ENCODE assay signal across 9 cellular contexts in the genomic region with DNA sequence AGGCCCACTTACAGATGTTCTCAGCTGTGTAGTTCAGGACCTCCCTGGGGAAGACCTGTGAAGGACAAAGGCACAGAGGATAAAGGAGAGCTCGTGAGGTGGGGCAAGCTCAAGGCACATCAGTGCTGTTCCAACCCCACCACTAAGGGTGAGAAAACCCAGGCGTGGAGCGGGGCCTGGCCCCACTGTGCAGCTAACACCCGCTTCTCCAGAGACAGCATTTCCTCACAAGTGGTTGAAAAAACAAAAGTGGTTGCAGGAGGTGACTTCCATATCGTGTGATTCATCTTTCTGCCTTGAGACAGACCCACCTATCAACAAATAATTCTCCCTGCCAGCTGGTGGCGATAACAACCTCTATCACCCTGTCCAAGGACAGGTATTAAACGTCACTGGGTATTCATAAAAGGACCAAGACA. TPM values are rescaled to one million over a fixed set of nuclear protein-coding genes. Genes with fewer than 3 reads are reported as not detected.
DNase-seq lines count a peak whose midpoint lies in the region; ATAC-seq and TF ChIP-seq lines count a peak whose summit lies in the region.
"Had no signal": no experiment of that assay in that cellular context is flagged by ENCODE, and none has a peak within 500 bp of the region (broad histone marks: within the 10 kb centered on the region; RNA-seq: fewer than 3 reads in every experiment).

No MANE protein-coding gene starts in this region.

- H3K27ac Mint-ChIP-seq in central memory CD8-positive, alpha-beta T cell (ENCODE audit: low read depth) = peak overlapping the region; percentile 71

- H3K4me3 Mint-ChIP-seq in central memory CD8-positive, alpha-beta T cell = peak overlapping the region; percentile 15

- H3K27me3 Mint-ChIP-seq in central memory CD8-positive, alpha-beta T cell = no peaks in the 10 kb centered on the region

- ATAC-seq in activated CD4-positive, CD25-positive, alpha-beta regulatory T cell treated with anti-CD3 and anti-CD28 coated beads, Interleukin-2, amount 50 U/mL, for 24 hours = peak; percentile 79
- ATAC-seq in central memory CD8-positive, alpha-beta T cell (replicated peaks; ENCODE audit: extremely low read depth, poor library complexity, severe bottlenecking) = peak; percentile 84
- ATAC-seq in gastrocnemius medialis (peak in 1 of 2 donors; percentile 19), GM21447 (IDR thresholded peaks at IDR 0.05; ENCODE audit: unreplicated experiment) (no peak)

- no peak overlapping the region for H3K4me3 ChIP-seq in gastrocnemius medialis

- no peaks in the 10 kb centered on the region for H3K9me3 Mint-ChIP-seq in central memory CD8-positive, alpha-beta T cell

- CTCF ChIA-PET in RWPE1 (lab: Yijun Ruan, JAX) = interaction anchor here (0.6 kb wide), 1 partner anchor 124 kb away, joined by 3 read pairs; no protein-coding TSS in a partner anchor

- TF ChIP-seq POLR2A in gastrocnemius medialis (IDR thresholded peaks at IDR 0.05) = no peak

- peaks cover 0 to 45% of the 10 kb centered on the region in 2 donors for H3K36me3 ChIP-seq in gastrocnemius medialis

- POLR2A ChIA-PET in RWPE1 (lab: Yijun Ruan, JAX; ENCODE audit: low non-redundant PET) = no interaction called here

- H3K9me3 ChIP-seq in gastrocnemius medialis = no peaks in the 10 kb centered on the region

- peaks cover 10 to 21% of the 10 kb centered on the region in 2 donors for H3K4me1 ChIP-seq in gastrocnemius medialis

- H3K27ac ChIP-seq in RWPE1 (peak overlapping the region; percentile 11; the same call in 1 of the 2 replicates), gastrocnemius medialis (peak overlapping the region; percentile 66 to 89 (median 70))

- H3K27me3 ChIP-seq in gastrocnemius medialis = no peaks in the 10 kb centered on the region

- in situ Hi-C loops in gastrocnemius medialis (cut with MboI; ENCODE audit: low sequenced_read_pairs in 4 of 4) = no loop called here

- TF ChIP-seq CTCF in RWPE1 (conservative IDR thresholded peaks at IDR 0.05; ENCODE audit: low read depth) = no peak
- no peak for TF ChIP-seq CTCF in gastrocnemius medialis (IDR thresholded peaks at IDR 0.05 in 4 of 5, conservative IDR thresholded peaks at IDR 0.05 in 1 of 5)

- no peak for DNase-seq in activated CD4-positive, CD25-positive, alpha-beta regulatory T cell treated with anti-CD3 and anti-CD28 coated beads, Interleukin-2, amount 50 U/mL, for 72 hours
- DNase-seq in RWPE1 (ENCODE audit: low spot score) (peak; percentile 20), gastrocnemius medialis (no peak), H4 (ENCODE audit: low spot score) (no peak)
- no peak for DNase-seq in central memory CD8-positive, alpha-beta T cell (ENCODE audit: low spot score in 2 of 2)
- DNase-seq in activated effector memory CD4-positive, alpha-beta T cell treated with Interleukin-2 at 50 U/mL for 16 hours = no peak
- DNase-seq: OCI-M1 had no signal

- intact Hi-C loops in gastrocnemius medialis (cut with DNase I; ENCODE audit: low total_unique reads) = no loop called here

- H3K4me1 Mint-ChIP-seq in central memory CD8-positive, alpha-beta T cell = peaks cover 43% of the 10 kb centered on the region

- peaks cover 43% of the 10 kb centered on the region for H3K36me3 Mint-ChIP-seq in central memory CD8-positive, alpha-beta T cell (ENCODE audit: insufficient read depth)

RNA-seq across cellular contexts. Expression of gene SNN, which starts 30.0 kb away (rescaled TPM):
- total RNA-seq in gastrocnemius medialis = 10 to 100 TPM; 22.5 to 94.5 (median 78.1) TPM
- 13.7 and 14.9 TPM in 2 replicates for total RNA-seq in H4 (2014; rRNA removed; shearing (Covaris generic))

RNA-seq across cellular contexts. Expression of gene TXNDC11, which starts 44.4 kb away (rescaled TPM):
- 10 to 100 TPM; 35.2 to 64.5 (median 51.2) TPM for total RNA-seq in gastrocnemius medialis
- total RNA-seq in H4 (2014; rRNA removed; shearing (Covaris generic)) = 23.7 and 24.4 TPM in 2 replicates
